1 cellular context compared by ENCODE assay signal in genomic region chr13:99053636-99054233, GRCh38.
TF ChIP-seq lines count a peak whose summit lies in the region.

No MANE protein-coding gene starts in this region.

TF ChIP-seq in K562, 482 proteins besides CTCF, POLR2A, EP300 and RAD21 (continued from another document and continues in another):
- no peak for TF ChIP-seq BRF2 (IDR thresholded peaks at IDR 0.05; ENCODE audit: borderline replicate concordance, insufficient read depth, insufficient read length)
- TF ChIP-seq POLR2H (tag; IDR thresholded peaks at IDR 0.05; ENCODE audit: low read depth): no peak
- TF ChIP-seq ZNF76 (CRISPR knock-in tag; IDR thresholded peaks at IDR 0.05; ENCODE audit: borderline replicate concordance): no peak
- TF ChIP-seq ELF2 (CRISPR knock-in tag; IDR thresholded peaks at IDR 0.05): no peak
- TF ChIP-seq ZFP1 (CRISPR knock-in tag; IDR thresholded peaks at IDR 0.05): no peak
- no peak for TF ChIP-seq ZBTB9 (CRISPR knock-in tag; IDR thresholded peaks at IDR 0.05)
- no peak for TF ChIP-seq ARHGAP35 (IDR thresholded peaks at IDR 0.05; ENCODE audit: partially characterized antibody)
- TF ChIP-seq PTTG1 (tag; IDR thresholded peaks at IDR 0.05; ENCODE audit: low read depth): no peak
- TF ChIP-seq RFX5 (IDR thresholded peaks at IDR 0.05; ENCODE audit: low read depth, low read length): no peak
- TF ChIP-seq SMARCC2 (IDR thresholded peaks at IDR 0.05; ENCODE audit: low read depth): peak; percentile 96
- TF ChIP-seq RBBP5 (IDR thresholded peaks at IDR 0.05; ENCODE audit: borderline replicate concordance, insufficient read depth, low read length, poor library complexity, severe bottlenecking): no peak
- no peak for TF ChIP-seq HNRNPUL1 (IDR thresholded peaks at IDR 0.05; ENCODE audit: low read length)
- TF ChIP-seq, protein P1, sequence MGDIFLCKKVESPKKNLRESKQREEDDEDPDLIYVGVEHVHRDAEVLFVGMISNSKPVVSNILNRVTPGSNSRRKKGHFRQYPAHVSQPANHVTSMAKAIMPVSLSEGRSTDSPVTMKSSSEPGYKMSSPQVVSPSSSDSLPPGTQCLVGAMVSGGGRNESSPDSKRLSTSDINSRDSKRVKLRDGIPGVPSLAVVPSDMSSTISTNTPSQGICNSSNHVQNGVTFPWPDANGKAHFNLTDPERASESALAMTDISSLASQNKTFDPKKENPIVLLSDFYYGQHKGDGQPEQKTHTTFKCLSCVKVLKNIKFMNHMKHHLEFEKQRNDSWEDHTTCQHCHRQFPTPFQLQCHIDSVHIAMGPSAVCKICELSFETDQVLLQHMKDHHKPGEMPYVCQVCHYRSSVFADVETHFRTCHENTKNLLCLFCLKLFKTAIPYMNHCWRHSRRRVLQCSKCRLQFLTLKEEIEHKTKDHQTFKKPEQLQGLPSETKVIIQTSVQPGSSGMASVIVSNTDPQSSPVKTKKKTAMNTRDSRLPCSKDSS (IDR thresholded peaks at IDR 0.05; ENCODE audit: low read depth, partially characterized antibody): no peak
- TF ChIP-seq, protein P2, sequence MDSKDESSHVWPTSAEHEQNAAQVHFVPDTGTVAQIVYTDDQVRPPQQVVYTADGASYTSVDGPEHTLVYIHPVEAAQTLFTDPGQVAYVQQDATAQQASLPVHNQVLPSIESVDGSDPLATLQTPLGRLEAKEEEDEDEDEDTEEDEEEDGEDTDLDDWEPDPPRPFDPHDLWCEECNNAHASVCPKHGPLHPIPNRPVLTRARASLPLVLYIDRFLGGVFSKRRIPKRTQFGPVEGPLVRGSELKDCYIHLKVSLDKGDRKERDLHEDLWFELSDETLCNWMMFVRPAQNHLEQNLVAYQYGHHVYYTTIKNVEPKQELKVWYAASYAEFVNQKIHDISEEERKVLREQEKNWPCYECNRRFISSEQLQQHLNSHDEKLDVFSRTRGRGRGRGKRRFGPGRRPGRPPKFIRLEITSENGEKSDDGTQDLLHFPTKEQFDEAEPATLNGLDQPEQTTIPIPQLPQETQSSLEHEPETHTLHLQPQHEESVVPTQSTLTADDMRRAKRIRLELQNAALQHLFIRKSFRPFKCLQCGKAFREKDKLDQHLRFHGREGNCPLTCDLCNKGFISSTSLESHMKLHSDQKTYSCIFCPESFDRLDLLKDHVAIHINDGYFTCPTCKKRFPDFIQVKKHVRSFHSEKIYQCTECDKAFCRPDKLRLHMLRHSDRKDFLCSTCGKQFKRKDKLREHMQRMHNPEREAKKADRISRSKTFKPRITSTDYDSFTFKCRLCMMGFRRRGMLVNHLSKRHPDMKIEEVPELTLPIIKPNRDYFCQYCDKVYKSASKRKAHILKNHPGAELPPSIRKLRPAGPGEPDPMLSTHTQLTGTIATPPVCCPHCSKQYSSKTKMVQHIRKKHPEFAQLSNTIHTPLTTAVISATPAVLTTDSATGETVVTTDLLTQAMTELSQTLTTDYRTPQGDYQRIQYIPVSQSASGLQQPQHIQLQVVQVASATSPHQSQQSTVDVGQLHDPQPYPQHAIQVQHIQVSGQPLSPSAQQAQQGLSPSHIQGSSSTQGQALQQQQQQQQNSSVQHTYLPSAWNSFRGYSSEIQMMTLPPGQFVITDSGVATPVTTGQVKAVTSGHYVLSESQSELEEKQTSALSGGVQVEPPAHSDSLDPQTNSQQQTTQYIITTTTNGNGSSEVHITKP (IDR thresholded peaks at IDR 0.05; ENCODE audit: partially characterized antibody): no peak
- no peak for TF ChIP-seq ZNF609 (CRISPR knock-in tag; IDR thresholded peaks at IDR 0.05; ENCODE audit: borderline replicate concordance)
- TF ChIP-seq ZNF436 (CRISPR knock-in tag; IDR thresholded peaks at IDR 0.05): no peak
- TF ChIP-seq TCF3 (CRISPR knock-in tag; IDR thresholded peaks at IDR 0.05): peak; percentile 98
- no peak for TF ChIP-seq TRIM25 (IDR thresholded peaks at IDR 0.05; ENCODE audit: borderline replicate concordance)
- TF ChIP-seq, protein P3, sequence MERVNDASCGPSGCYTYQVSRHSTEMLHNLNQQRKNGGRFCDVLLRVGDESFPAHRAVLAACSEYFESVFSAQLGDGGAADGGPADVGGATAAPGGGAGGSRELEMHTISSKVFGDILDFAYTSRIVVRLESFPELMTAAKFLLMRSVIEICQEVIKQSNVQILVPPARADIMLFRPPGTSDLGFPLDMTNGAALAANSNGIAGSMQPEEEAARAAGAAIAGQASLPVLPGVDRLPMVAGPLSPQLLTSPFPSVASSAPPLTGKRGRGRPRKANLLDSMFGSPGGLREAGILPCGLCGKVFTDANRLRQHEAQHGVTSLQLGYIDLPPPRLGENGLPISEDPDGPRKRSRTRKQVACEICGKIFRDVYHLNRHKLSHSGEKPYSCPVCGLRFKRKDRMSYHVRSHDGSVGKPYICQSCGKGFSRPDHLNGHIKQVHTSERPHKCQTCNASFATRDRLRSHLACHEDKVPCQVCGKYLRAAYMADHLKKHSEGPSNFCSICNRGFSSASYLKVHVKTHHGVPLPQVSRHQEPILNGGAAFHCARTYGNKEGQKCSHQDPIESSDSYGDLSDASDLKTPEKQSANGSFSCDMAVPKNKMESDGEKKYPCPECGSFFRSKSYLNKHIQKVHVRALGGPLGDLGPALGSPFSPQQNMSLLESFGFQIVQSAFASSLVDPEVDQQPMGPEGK (CRISPR knock-in tag; IDR thresholded peaks at IDR 0.05; ENCODE audit: borderline replicate concordance): no peak
- TF ChIP-seq, protein P4, sequence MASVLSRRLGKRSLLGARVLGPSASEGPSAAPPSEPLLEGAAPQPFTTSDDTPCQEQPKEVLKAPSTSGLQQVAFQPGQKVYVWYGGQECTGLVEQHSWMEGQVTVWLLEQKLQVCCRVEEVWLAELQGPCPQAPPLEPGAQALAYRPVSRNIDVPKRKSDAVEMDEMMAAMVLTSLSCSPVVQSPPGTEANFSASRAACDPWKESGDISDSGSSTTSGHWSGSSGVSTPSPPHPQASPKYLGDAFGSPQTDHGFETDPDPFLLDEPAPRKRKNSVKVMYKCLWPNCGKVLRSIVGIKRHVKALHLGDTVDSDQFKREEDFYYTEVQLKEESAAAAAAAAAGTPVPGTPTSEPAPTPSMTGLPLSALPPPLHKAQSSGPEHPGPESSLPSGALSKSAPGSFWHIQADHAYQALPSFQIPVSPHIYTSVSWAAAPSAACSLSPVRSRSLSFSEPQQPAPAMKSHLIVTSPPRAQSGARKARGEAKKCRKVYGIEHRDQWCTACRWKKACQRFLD (CRISPR knock-in tag; IDR thresholded peaks at IDR 0.05): peak; percentile 48; the same call in 1 of the 2 replicates
- no peak for TF ChIP-seq ZBTB26 (CRISPR knock-in tag; IDR thresholded peaks at IDR 0.05)
- TF ChIP-seq, protein P5, sequence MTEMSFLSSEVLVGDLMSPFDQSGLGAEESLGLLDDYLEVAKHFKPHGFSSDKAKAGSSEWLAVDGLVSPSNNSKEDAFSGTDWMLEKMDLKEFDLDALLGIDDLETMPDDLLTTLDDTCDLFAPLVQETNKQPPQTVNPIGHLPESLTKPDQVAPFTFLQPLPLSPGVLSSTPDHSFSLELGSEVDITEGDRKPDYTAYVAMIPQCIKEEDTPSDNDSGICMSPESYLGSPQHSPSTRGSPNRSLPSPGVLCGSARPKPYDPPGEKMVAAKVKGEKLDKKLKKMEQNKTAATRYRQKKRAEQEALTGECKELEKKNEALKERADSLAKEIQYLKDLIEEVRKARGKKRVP (CRISPR knock-in tag; IDR thresholded peaks at IDR 0.05): peak; percentile 38; the same call in 1 of the 2 replicates
- no peak for TF ChIP-seq ZNF512 (tag; IDR thresholded peaks at IDR 0.05)
- TF ChIP-seq KLF1 (tag; IDR thresholded peaks at IDR 0.05): no peak
- peak; percentile 84 for TF ChIP-seq CXXC5 (CRISPR knock-in tag; IDR thresholded peaks at IDR 0.05)
- no peak for TF ChIP-seq ZNF280B (CRISPR knock-in tag; IDR thresholded peaks at IDR 0.05)
- TF ChIP-seq SAFB (IDR thresholded peaks at IDR 0.05; ENCODE audit: borderline replicate concordance, low read depth, low read length): no peak
- no peak for TF ChIP-seq ELF1 (tag; IDR thresholded peaks at IDR 0.05)
- peak; percentile 35; the same call in 1 of the 2 replicates for TF ChIP-seq ZKSCAN1 (IDR thresholded peaks at IDR 0.05; ENCODE audit: low read depth, low read length)
- no peak; the same call in 1 of the 2 replicates for TF ChIP-seq NFE2 (IDR thresholded peaks at IDR 0.05; ENCODE audit: low read depth)
